In the genomic region with DNA sequence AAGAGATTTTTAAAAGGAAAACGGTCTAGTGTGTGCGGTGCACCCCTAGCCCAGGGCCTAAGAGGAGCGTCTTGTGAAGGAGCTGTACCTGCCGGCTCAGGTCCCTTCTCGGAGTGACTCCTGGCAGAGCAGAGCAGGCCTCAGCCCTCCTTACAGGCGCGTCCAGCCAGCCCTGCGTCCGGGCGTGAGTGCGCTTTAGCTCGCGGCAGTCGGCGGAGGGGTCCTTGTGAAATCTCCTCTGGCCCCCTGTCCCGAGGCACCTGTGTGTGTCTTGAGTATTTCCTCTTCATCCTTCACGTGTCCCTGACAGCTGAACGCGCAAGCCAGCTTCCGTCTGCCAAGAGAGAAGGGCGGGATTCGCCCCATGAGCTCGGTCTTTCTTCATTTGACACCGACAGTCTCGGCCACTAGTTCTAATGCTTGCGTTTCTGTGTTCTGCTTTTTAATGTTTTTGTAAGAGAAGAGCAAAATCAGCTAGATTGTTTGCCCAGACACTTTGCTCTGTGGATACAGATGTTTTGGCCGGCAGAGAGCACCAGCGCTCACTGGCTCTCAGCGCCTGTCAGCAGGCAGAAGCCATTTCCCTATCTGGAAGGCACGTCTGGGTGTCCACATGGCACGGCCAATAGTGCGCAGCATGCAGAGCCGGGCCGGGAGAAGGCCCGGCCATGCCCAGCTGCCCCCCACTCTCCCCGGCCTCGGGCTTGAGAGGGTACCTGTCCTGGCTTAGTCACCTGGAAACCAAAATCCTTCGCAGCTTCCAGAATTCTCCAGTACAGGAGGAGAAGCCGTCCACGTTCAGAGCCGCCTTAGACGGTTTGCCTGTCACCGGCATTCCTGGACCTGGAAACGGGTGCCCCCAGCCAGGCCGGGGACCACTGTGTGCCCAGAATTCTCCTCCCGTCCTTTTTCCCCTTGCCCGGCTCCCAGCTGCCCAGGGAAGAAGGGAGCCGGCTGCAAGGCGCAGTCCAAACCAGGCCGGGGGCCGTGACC, we compare ENCODE assay signal across 16 cellular contexts. TPM values are rescaled to one million over a fixed set of nuclear protein-coding genes. Genes with fewer than 3 reads are reported as not detected.
A peak's percentile ranks its signal among the peaks of the same experiment; 100 is the strongest.
DNase-seq lines count a peak whose midpoint lies in the region; ATAC-seq, FAIRE-seq and TF ChIP-seq lines count a peak whose summit lies in the region.
"Had no signal": no experiment of that assay in that cellular context is flagged by ENCODE, and none has a peak within 500 bp of the region (broad histone marks: within the 10 kb centered on the region; RNA-seq: fewer than 3 reads in every experiment).

No MANE protein-coding gene starts in this region.

- H3K27me3 ChIP-seq in H7 (ENCODE audit: control insufficient read depth, insufficient read depth, low read length) (no peaks in the 10 kb centered on the region), right atrium auricular region (no peaks in the 10 kb centered on the region), psoas muscle (ENCODE audit: insufficient read depth in 3 of 3, low read length in 2 of 3) (no peaks in the 10 kb centered on the region)

- intact Hi-C loops in psoas muscle (cut with DNase I), result no loop called here

- ATAC-seq in psoas muscle, result peak; percentile 6 to 36 (median 22)
- ATAC-seq in GM21619 (IDR thresholded peaks at IDR 0.05; ENCODE audit: unreplicated experiment), result no peak
- no peak for ATAC-seq in HG02884 (IDR thresholded peaks at IDR 0.05; ENCODE audit: unreplicated experiment)
- ATAC-seq in GM18511 (IDR thresholded peaks at IDR 0.05; ENCODE audit: unreplicated experiment), result no peak
- ATAC-seq: activated naive CD4-positive, alpha-beta T cell treated with anti-CD3 and anti-CD28 coated beads, Interleukin-2, amount 50 U/mL, for 72 hours; CD8-positive, alpha-beta T cell; naive thymus-derived CD4-positive, alpha-beta T cell had no signal

- H3K27ac ChIP-seq in angular gyrus (ENCODE audit: low read depth, low read length), result peak overlapping the region; percentile 13
- peak overlapping the region; percentile 6 to 32 for H3K27ac ChIP-seq in right atrium auricular region
- peak overlapping the region; percentile 72 for H3K27ac ChIP-seq in psoas muscle

- H3K4me1 ChIP-seq in right atrium auricular region (peaks cover 0 to 87% of the 10 kb centered on the region in 2 donors), psoas muscle (peaks cover 67% of the 10 kb centered on the region)

- TF ChIP-seq CTCF in right atrium auricular region (IDR thresholded peaks at IDR 0.05) (peak in 1 of 2 donors; percentile 28), psoas muscle (IDR thresholded peaks at IDR 0.05) (no peak)

- H3K36me3 ChIP-seq in H7 (replicated peaks; ENCODE audit: control insufficient read depth, insufficient read depth, low read length) (peaks cover 3% of the 10 kb centered on the region), right atrium auricular region (peaks cover 21% of the 10 kb centered on the region), psoas muscle (ENCODE audit: insufficient read depth in 1 of 2, low read depth in 1 of 2) (peaks cover 0 to 24% of the 10 kb centered on the region in 2 donors)

- H3K4me3 ChIP-seq in H7 (ENCODE audit: insufficient read depth, low read depth, low read length) (no peak overlapping the region), right atrium auricular region (no peak overlapping the region), psoas muscle (peak overlapping the region; percentile 12)
- H3K4me3 ChIP-seq: smooth muscle cell had no signal

- DNase-seq in H7 (peak; percentile 60), right atrium auricular region (ENCODE audit: low spot score) (no peak), psoas muscle (peak; percentile 31 to 64), RCC 7860 (ENCODE audit: low spot score) (no peak)
- DNase-seq: CD8-positive, alpha-beta T cell; naive thymus-derived CD4-positive, alpha-beta T cell; NCI-H1092 treated with DMSO at 0.1 percent for 48 hours; NCI-H82; SIG-M5 had no signal

- H3K9me3 ChIP-seq in right atrium auricular region, result no peaks in the 10 kb centered on the region
- H3K9me3 ChIP-seq in psoas muscle, result no peaks in the 10 kb centered on the region

- FAIRE-seq in RCC 7860 (lab: Jason Lieb, UNC), result no peak
- FAIRE-seq: TTC549 had no signal

- WGBS in psoas muscle, 3 donors, result 64 to 74% (median 67%) methylated on average over 49 to 51 of the region's 51 CpGs

RNA-seq across cellular contexts. Expression of gene GET4, which starts 7.0 kb away (rescaled TPM):
- 50.8 and 61.9 TPM in 2 replicates for total RNA-seq in H7 (2014; rRNA removed; shearing (Covaris generic))
- total RNA-seq in right atrium auricular region, result 10 to 100 TPM; 16.1 to 19.7 TPM
- 10 to 100 TPM; 27.3 to 42.3 (median 29.1) TPM for total RNA-seq in psoas muscle
- 10 to 100 TPM; 36.8 to 51.1 (median 48.3) TPM for polyA plus RNA-seq in psoas muscle

RNA-seq across cellular contexts. Expression of gene SUN1, which starts 51.0 kb away (rescaled TPM):
- 60.5 and 82.1 TPM in 2 replicates for total RNA-seq in H7 (2014; rRNA removed; shearing (Covaris generic))
- total RNA-seq in right atrium auricular region, result 10 to 100 TPM; 84.4 to 97.5 TPM
- total RNA-seq in psoas muscle, result 100 to 1,000 TPM; 125 to 144 (median 137) TPM
- 100 to 1,000 TPM in 1 of 3 donors, 10 to 100 TPM in 2; 52.5 to 159 (median 64.6) TPM for polyA plus RNA-seq in psoas muscle

Comparison
In these comparisons a context has a peak if more than half of its experiments do, and no peak if none do; other contexts are left out.
1. DNase-seq: peak in H7 (single experiment) and psoas muscle (2 of 2); none in right atrium auricular region (single experiment) and RCC 7860 (single experiment).
2. H3K27ac ChIP-seq: peak in every context shown above with its lines; median percentile 72 in psoas muscle; 19 in right atrium auricular region; 13 in angular gyrus.
3. ATAC-seq: peak in psoas muscle (4 of 4); none in GM21619 (single experiment), HG02884 (single experiment) and GM18511 (single experiment).